In genomic region chr1:39561321-39561720, GRCh38 we compare ENCODE assay signal across 22 cellular contexts.
"Had no signal": no experiment of that assay in that cellular context is flagged by ENCODE, and none has a peak within 500 bp of the region (broad histone marks: within the 10 kb centered on the region; RNA-seq: fewer than 3 reads in every experiment).

No MANE protein-coding gene starts in this region.

- DNase-seq: activated CD4-positive, alpha-beta memory T cell treated with anti-CD3 and anti-CD28 coated beads, Interleukin-2, amount 10 ng/mL, durations not matched to agents 7 days and 5 days; activated CD4-positive, alpha-beta T cell treated with anti-CD3 and anti-CD28 coated beads for 4 hours; activated gamma-delta T cell treated with Interleukin-2 at 50 U/mL for 16 hours; activated T-cell treated with anti-CD3 and anti-CD28 coated beads, Interleukin-2, amount 50 U/mL, for 1 hour; anterior cingulate cortex; cerebellar nuclear complex; colonic mucosa; effector CD8-positive, alpha-beta T cell; kidney glomerular epithelial cell; left lung; lower lobe of right lung; mesenchymal stem cell; natural killer cell; posterior cingulate gyrus; stimulated activated CD4-positive, alpha-beta T cell treated with anti-CD3 and anti-CD28 coated beads, Interleukin-4, amount 100 ng/mL, for 24 hours; T-helper 1 cell; tibial artery had no signal

- ATAC-seq: activated T-helper 17 cell treated with anti-CD3 and anti-CD28 coated beads, Interleukin-2, amount 50 U/mL, for 72 hours; left lung; lower lobe of right lung; natural killer cell; sciatic nerve; stimulated activated memory B cell treated with anti-CD40 and anti-IgM and Interleukin-4, amounts not matched to agents 10 μg/mL and 1 μg/mL and 100 μg/mL, for 72 hours had no signal

- H3K9me3 Mint-ChIP-seq: activated CD4-positive, alpha-beta memory T cell treated with anti-CD3 and anti-CD28 coated beads, Interleukin-2, amount 10 ng/mL, durations not matched to agents 7 days and 5 days; activated naive CD4-positive, alpha-beta T cell treated with anti-CD3 and anti-CD28 coated beads, Interleukin-2, amount 50 U/mL, for 24 hours; activated T-helper 17 cell treated with anti-CD3 and anti-CD28 coated beads, Interleukin-2, amount 50 U/mL, for 72 hours; natural killer cell; stimulated activated memory B cell treated with anti-CD40 and anti-IgM and Interleukin-4, amounts not matched to agents 10 μg/mL and 1 μg/mL and 100 μg/mL, for 72 hours; T-helper 2 cell treated with Interferon-gamma antibody and Interleukin-4, amounts not matched to agents 5 μg/mL and 100 μg/mL, for 36 hours had no signal

- H3K27me3 Mint-ChIP-seq: activated CD4-positive, alpha-beta memory T cell treated with anti-CD3 and anti-CD28 coated beads, Interleukin-2, amount 10 ng/mL, durations not matched to agents 7 days and 5 days; activated naive CD4-positive, alpha-beta T cell treated with anti-CD3 and anti-CD28 coated beads, Interleukin-2, amount 50 U/mL, for 24 hours; activated T-helper 17 cell treated with anti-CD3 and anti-CD28 coated beads, Interleukin-2, amount 50 U/mL, for 72 hours; stimulated activated memory B cell treated with anti-CD40 and anti-IgM and Interleukin-4, amounts not matched to agents 10 μg/mL and 1 μg/mL and 100 μg/mL, for 72 hours had no signal

- H3K4me3 Mint-ChIP-seq: activated CD4-positive, alpha-beta memory T cell treated with anti-CD3 and anti-CD28 coated beads, Interleukin-2, amount 10 ng/mL, durations not matched to agents 7 days and 5 days; activated naive CD4-positive, alpha-beta T cell treated with anti-CD3 and anti-CD28 coated beads, Interleukin-2, amount 50 U/mL, for 24 hours; stimulated activated memory B cell treated with anti-CD40 and anti-IgM and Interleukin-4, amounts not matched to agents 10 μg/mL and 1 μg/mL and 100 μg/mL, for 72 hours; T-helper 2 cell treated with Interferon-gamma antibody and Interleukin-4, amounts not matched to agents 5 μg/mL and 100 μg/mL, for 36 hours had no signal

- H3K27ac Mint-ChIP-seq: activated CD4-positive, alpha-beta memory T cell treated with anti-CD3 and anti-CD28 coated beads, Interleukin-2, amount 10 ng/mL, durations not matched to agents 7 days and 5 days; activated naive CD4-positive, alpha-beta T cell treated with anti-CD3 and anti-CD28 coated beads, Interleukin-2, amount 50 U/mL, for 24 hours; stimulated activated memory B cell treated with anti-CD40 and anti-IgM and Interleukin-4, amounts not matched to agents 10 μg/mL and 1 μg/mL and 100 μg/mL, for 72 hours; T-helper 2 cell treated with Interferon-gamma antibody and Interleukin-4, amounts not matched to agents 5 μg/mL and 100 μg/mL, for 36 hours had no signal
